In the genomic region with DNA sequence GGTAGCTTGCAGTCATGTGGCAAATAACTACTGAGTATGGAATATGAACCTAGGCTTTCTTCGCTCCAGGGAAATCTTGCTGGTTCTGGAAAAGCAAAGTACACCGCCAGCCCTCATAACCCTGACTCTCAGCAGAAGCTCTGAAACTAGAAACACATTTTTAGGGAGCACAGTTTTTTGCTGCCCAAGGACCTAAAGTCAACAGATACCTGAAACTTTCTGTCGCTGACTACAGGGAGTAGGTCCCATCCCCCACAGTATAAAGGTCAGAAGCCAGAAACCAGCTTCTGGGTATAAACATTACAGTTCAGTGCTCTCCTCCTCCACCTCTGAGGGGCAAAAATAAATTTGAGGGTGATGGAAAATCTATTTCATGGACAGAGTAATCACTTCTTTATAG, we compare ENCODE assay signal across 1 cellular context.
TF ChIP-seq lines count a peak whose summit lies in the region.

No MANE protein-coding gene starts in this region.

TF ChIP-seq in liver, 16 proteins besides CTCF, POLR2A, EP300 and RAD21 (continued from another document):
- peak; percentile 33 for TF ChIP-seq ZBTB33 (IDR thresholded peaks at IDR 0.05)
- peak in 1 of 2 donors; percentile 42 for TF ChIP-seq JUND (IDR thresholded peaks at IDR 0.05)
- TF ChIP-seq RXRA (IDR thresholded peaks at IDR 0.05): peak; percentile 63 to 68
- TF ChIP-seq GABPA (IDR thresholded peaks at IDR 0.05 in 1 of 2, conservative IDR thresholded peaks at IDR 0.05 in 1 of 2): peak in 1 of 2 donors; percentile 19
- peak; percentile 59 for TF ChIP-seq REST (IDR thresholded peaks at IDR 0.05)
- no peak for TF ChIP-seq TAF1 (conservative IDR thresholded peaks at IDR 0.05)
- TF ChIP-seq FOXA2 (IDR thresholded peaks at IDR 0.05): peak; percentile 57
- TF ChIP-seq EGR1 (IDR thresholded peaks at IDR 0.05; ENCODE audit: low read depth in 2 of 2): no peak
- TF ChIP-seq HNF4G (IDR thresholded peaks at IDR 0.05): peak; percentile 88
- peak; percentile 86 to 89 for TF ChIP-seq HNF4A (conservative IDR thresholded peaks at IDR 0.05)
- TF ChIP-seq MAX (IDR thresholded peaks at IDR 0.05): peak; percentile 40
- peak; percentile 89 for TF ChIP-seq SP1 (IDR thresholded peaks at IDR 0.05)
